ENCODE assay signal across 1 cellular context in genomic region chr4:88865051-88865450, GRCh38.
TF ChIP-seq lines count a peak whose summit lies in the region.

No MANE protein-coding gene starts in this region.

TF ChIP-seq in GM23338, 12 proteins besides CTCF, POLR2A, EP300 and RAD21 (continued from another document):
- no peak for TF ChIP-seq ZNF462 (CRISPR knock-in tag; IDR thresholded peaks at IDR 0.05)
- no peak for TF ChIP-seq REST (IDR thresholded peaks at IDR 0.05; ENCODE audit: unreplicated experiment)
- no peak for TF ChIP-seq EZH2phosphoT487 (IDR thresholded peaks at IDR 0.05; ENCODE audit: unreplicated experiment)
- no peak for TF ChIP-seq NANOG (IDR thresholded peaks at IDR 0.05; ENCODE audit: borderline replicate concordance)
- TF ChIP-seq ETS1 (IDR thresholded peaks at IDR 0.05): no peak
- TF ChIP-seq JUNB (IDR thresholded peaks at IDR 0.05; ENCODE audit: unreplicated experiment): no peak
- no peak for TF ChIP-seq STAT1 (IDR thresholded peaks at IDR 0.05; ENCODE audit: unreplicated experiment)
- no peak for TF ChIP-seq CREB1 (CRISPR knock-in tag; IDR thresholded peaks at IDR 0.05; ENCODE audit: low read depth)
- no peak for TF ChIP-seq POLR2AphosphoS5 (IDR thresholded peaks at IDR 0.05; ENCODE audit: low read depth)
- TF ChIP-seq ZNF331 (CRISPR knock-in tag; IDR thresholded peaks at IDR 0.05; ENCODE audit: low read depth): no peak
